Comparison of ENCODE assay signal across 14 cellular contexts in genomic region chr2:97730245-97730644, GRCh38. TPM values are rescaled to one million over a fixed set of nuclear protein-coding genes. Genes with fewer than 3 reads are reported as not detected.
A peak's percentile ranks its signal among the peaks of the same experiment; 100 is the strongest.
DNase-seq lines count a peak whose midpoint lies in the region; ATAC-seq and TF ChIP-seq lines count a peak whose summit lies in the region.
"Had no signal": no experiment of that assay in that cellular context is flagged by ENCODE, and none has a peak within 500 bp of the region (broad histone marks: within the 10 kb centered on the region; RNA-seq: fewer than 3 reads in every experiment).

No MANE protein-coding gene starts in this region.

- no peak for TF ChIP-seq CTCF in GM13976 (IDR thresholded peaks at IDR 0.05; ENCODE audit: borderline replicate concordance, control extremely low read depth, extremely low read depth, insufficient read depth, missing control alignments)

- peak; percentile 73 for DNase-seq in Caki2 (ENCODE audit: low read depth)
- peak; percentile 17 for DNase-seq in HK-2 (ENCODE audit: unreplicated experiment)
- peak; percentile 44 for DNase-seq in astrocyte of the hippocampus (ENCODE audit: low read depth, low spot score)
- peak; percentile 87 for DNase-seq in kidney tubule cell (ENCODE audit: low spot score)
- no peak for DNase-seq in AML-193 (lab: John Stamatoyannopoulos, UW)
- DNase-seq in GM13976 (ENCODE audit: low spot score), result no peak
- DNase-seq: activated B cell treated with CpG ODN at 0.5 μM for 24 hours; activated T-cell treated with anti-CD3 and anti-CD28 coated beads, Interleukin-2, amount 50 U/mL, for 4 hours; COR-L47; NCI-H2081 treated with DMSO at 0.1 percent for 48 hours; occipital lobe had no signal

- in situ Hi-C loops in Caki2 (cut with HindIII; ENCODE audit: low pct_unique_long_range_greater_than_20kb, low sequenced_read_pairs), result no loop called here
- in situ Hi-C loops in GM13976 (cut with MboI; ENCODE audit: low sequenced_read_pairs, unreplicated experiment), result no loop called here

- no peak for ATAC-seq in HG03135 (IDR thresholded peaks at IDR 0.05; ENCODE audit: unreplicated experiment)
- ATAC-seq in activated CD4-positive, CD25-positive, alpha-beta regulatory T cell treated with anti-CD3 and anti-CD28 coated beads, Interleukin-2, amount 50 U/mL, for 24 hours, result no peak
- ATAC-seq: activated T-cell treated with anti-CD3 and anti-CD28 coated beads, Interleukin-2, amount 50 U/mL, for 4 hours had no signal

RNA-seq across cellular contexts. Expression of gene ZAP70, which starts 16.9 kb away (rescaled TPM):
- 0.71 TPM in 1 of 2 replicates, not detected in the other for total RNA-seq in Caki2 (2014; rRNA removed; shearing (Covaris generic); ENCODE audit: low replicate concordance)
- total RNA-seq: endothelial cell of umbilical vein had no signal

Comparison
In these comparisons a context has a peak if more than half of its experiments do, and no peak if none do; other contexts are left out.
1. DNase-seq: peak in Caki2 (single experiment), HK-2 (single experiment), astrocyte of the hippocampus (single experiment) and kidney tubule cell (single experiment); none in AML-193 (0 of 2) and GM13976 (single experiment).